Comparison of ENCODE assay signal across 17 cellular contexts in genomic region chr19:39419003-39419402, GRCh38. TPM values are rescaled to one million over a fixed set of nuclear protein-coding genes. Genes with fewer than 3 reads are reported as not detected.
DNase-seq lines count a peak whose midpoint lies in the region; ATAC-seq and TF ChIP-seq lines count a peak whose summit lies in the region.
"Had no signal": no experiment of that assay in that cellular context is flagged by ENCODE, and none has a peak within 500 bp of the region (broad histone marks: within the 10 kb centered on the region; RNA-seq: fewer than 3 reads in every experiment).

No MANE protein-coding gene starts in this region.

- H3K4me1 Mint-ChIP-seq in activated B cell treated with CpG ODN at 0.5 μM for 24 hours = peaks cover 24% of the 10 kb centered on the region

- H3K79me1 ChIP-seq in mesenchymal stem cell (replicated peaks; ENCODE audit: low read length, poor library complexity, severe bottlenecking) = peaks cover 32% of the 10 kb centered on the region

- no peaks in the 10 kb centered on the region for H3K9me3 Mint-ChIP-seq in activated B cell treated with CpG ODN at 0.5 μM for 24 hours
- H3K9me3 Mint-ChIP-seq: CD4-positive, alpha-beta memory T cell; H9 had no signal

- H3K36me3 ChIP-seq in mesenchymal stem cell (ENCODE audit: control insufficient read depth in 1 of 2, insufficient read depth in 2 of 2, low read depth in 1 of 2, low read length in 2 of 2) = peaks cover 31 to 87% of the 10 kb centered on the region in 2 experiments

- no peak overlapping the region for H2BK120ac ChIP-seq in mesenchymal stem cell (ENCODE audit: low read depth, low read length)

- H3K23ac ChIP-seq in mesenchymal stem cell (ENCODE audit: low read length in 2 of 2) = no peak overlapping the region

- no peak overlapping the region for H3K18ac ChIP-seq in mesenchymal stem cell (ENCODE audit: low read depth in 1 of 2, low read length in 2 of 2)

- no peak overlapping the region for H3K9ac ChIP-seq in mesenchymal stem cell (ENCODE audit: low read length)
- H3K9ac ChIP-seq: GM23248, KMS-11 had no signal

- no peak for ATAC-seq in activated B cell treated with CpG ODN at 0.5 μM for 24 hours (ENCODE audit: low read depth)
- ATAC-seq in HG02973 (IDR thresholded peaks at IDR 0.05; ENCODE audit: unreplicated experiment) = no peak
- ATAC-seq: SK-N-SH treated with all-trans-retinoic acid at 6 μM for 48 hours had no signal

- H2BK15ac ChIP-seq in mesenchymal stem cell (ENCODE audit: low read depth, poor library complexity, severe bottlenecking) = no peak overlapping the region

- POLR2A ChIA-PET in activated B cell treated with CpG ODN at 0.5 μM for 24 hours (lab: Charles Lee) = interaction anchor here (15.0 kb wide), 1 partner anchor 12 kb away, joined by 285 read pairs; the partner anchor contains the start of gene RPS16

- intact Hi-C loops in activated B cell treated with CpG ODN at 0.5 μM for 24 hours (cut with micrococcal nuclease) = no loop called here

- DNase-seq in ELR (ENCODE audit: low read depth) (peak; percentile 45), activated B cell treated with CpG ODN at 0.5 μM for 24 hours (no peak), mesenchymal stem cell (peak; percentile 21), NCI-H1048 (lab: John Stamatoyannopoulos, UW) (no peak)
- DNase-seq: Caco-2; CD4-positive, alpha-beta memory T cell; DND-41; GM23248; H9; NCI-H1105; NCI-H146; NCI-H2029; NCI-H2227 treated with DMSO at 0.1 percent for 48 hours; NCI-H510A had no signal

- H3K27ac Mint-ChIP-seq in activated B cell treated with CpG ODN at 0.5 μM for 24 hours = peak overlapping the region; percentile 24
- H3K27ac Mint-ChIP-seq: H9 had no signal

- no peak overlapping the region for H4K91ac ChIP-seq in mesenchymal stem cell (ENCODE audit: low read length)

- CTCF ChIA-PET in activated B cell treated with CpG ODN at 0.5 μM for 24 hours (lab: Charles Lee) = no interaction called here

- no peak overlapping the region for H2AFZ ChIP-seq in mesenchymal stem cell (ENCODE audit: low read depth, low read length)
- H2AFZ ChIP-seq: GM23248 had no signal

- H3K4me1 ChIP-seq in mesenchymal stem cell (ENCODE audit: control insufficient read depth, insufficient read depth, low read depth, low read length) = peaks cover 28% of the 10 kb centered on the region

- no peak overlapping the region for H4K8ac ChIP-seq in mesenchymal stem cell (ENCODE audit: low read length)

- H3K14ac ChIP-seq in mesenchymal stem cell (ENCODE audit: low read length in 2 of 2) = no peak overlapping the region

- H3K4ac ChIP-seq in mesenchymal stem cell (ENCODE audit: low read depth in 1 of 2, low read length in 2 of 2) = no peak overlapping the region

- no peak overlapping the region for H2BK5ac ChIP-seq in mesenchymal stem cell (ENCODE audit: low read depth, low read length, poor library complexity, severe bottlenecking)

- WGBS in mesenchymal stem cell = 80% methylated on average over 7 of the region's 9 CpGs

- no peak overlapping the region for H3K4me3 Mint-ChIP-seq in activated B cell treated with CpG ODN at 0.5 μM for 24 hours
- H3K4me3 Mint-ChIP-seq: CD4-positive, alpha-beta memory T cell had no signal

- no peaks in the 10 kb centered on the region for H3K27me3 ChIP-seq in mesenchymal stem cell (ENCODE audit: control insufficient read depth in 1 of 2, insufficient read depth in 1 of 2, low read length in 2 of 2)

- H3K4me3 ChIP-seq in mesenchymal stem cell (ENCODE audit: insufficient read depth in 1 of 2, low read depth in 1 of 2, low read length in 2 of 2) = no peak overlapping the region
- H3K4me3 ChIP-seq: GM23248 had no signal

- H2AK5ac ChIP-seq in mesenchymal stem cell (ENCODE audit: low read length, severe bottlenecking) = no peak overlapping the region

- H3K4me2 ChIP-seq in mesenchymal stem cell (ENCODE audit: low read length, poor library complexity, severe bottlenecking) = no peak overlapping the region
- H3K4me2 ChIP-seq: KMS-11 had no signal

- no peak overlapping the region for H2BK12ac ChIP-seq in mesenchymal stem cell (ENCODE audit: low read length in 2 of 2)

- H3K36me3 Mint-ChIP-seq in activated B cell treated with CpG ODN at 0.5 μM for 24 hours (ENCODE audit: low read depth) = peaks cover 66% of the 10 kb centered on the region

- H3K27ac ChIP-seq in mesenchymal stem cell (ENCODE audit: low read length, poor library complexity, severe bottlenecking) = no peak overlapping the region
- H3K27ac ChIP-seq: GM23248, KMS-11 had no signal

- no peak for TF ChIP-seq CTCF in activated B cell treated with CpG ODN at 0.5 μM for 24 hours (IDR thresholded peaks at IDR 0.05)

- H3K9me3 ChIP-seq in mesenchymal stem cell (ENCODE audit: control insufficient read depth, low read length) = no peaks in the 10 kb centered on the region
- H3K9me3 ChIP-seq: Caco-2 had no signal

- H3K27me3 Mint-ChIP-seq in activated B cell treated with CpG ODN at 0.5 μM for 24 hours = no peaks in the 10 kb centered on the region
- H3K27me3 Mint-ChIP-seq: CD4-positive, alpha-beta memory T cell had no signal

RNA-seq across cellular contexts. Expression of gene PLEKHG2, which starts 6.5 kb away (rescaled TPM):
- 111 and 125 TPM in 2 replicates for total RNA-seq in activated B cell treated with CpG ODN at 0.5 μM for 24 hours
- 61.4 TPM for polyA plus RNA-seq in mesenchymal stem cell (2013, experiment 1 of 2)
- polyA plus RNA-seq in mesenchymal stem cell (2013, experiment 2 of 2) = 51.6 TPM

RNA-seq across cellular contexts. Expression of gene ZFP36, which starts 12.4 kb away (rescaled TPM):
- total RNA-seq in activated B cell treated with CpG ODN at 0.5 μM for 24 hours = 167 and 206 TPM in 2 replicates
- 316 TPM for polyA plus RNA-seq in mesenchymal stem cell (2013, experiment 1 of 2)
- 290 TPM for polyA plus RNA-seq in mesenchymal stem cell (2013, experiment 2 of 2)

RNA-seq across cellular contexts. Expression of gene RPS16, which starts 16.7 kb away (rescaled TPM):
- total RNA-seq in activated B cell treated with CpG ODN at 0.5 μM for 24 hours = 4,002 and 4,656 TPM in 2 replicates
- polyA plus RNA-seq in mesenchymal stem cell (2013, experiment 1 of 2) = 3,108 TPM
- 3,178 TPM for polyA plus RNA-seq in mesenchymal stem cell (2013, experiment 2 of 2)

RNA-seq across cellular contexts. Expression of gene SUPT5H, which starts 26.4 kb away (rescaled TPM):
- 184 and 200 TPM in 2 replicates for total RNA-seq in activated B cell treated with CpG ODN at 0.5 μM for 24 hours
- 87.1 TPM for polyA plus RNA-seq in mesenchymal stem cell (2013, experiment 1 of 2)
- polyA plus RNA-seq in mesenchymal stem cell (2013, experiment 2 of 2) = 84.1 TPM

RNA-seq across cellular contexts. Expression of gene MED29, which starts 27.8 kb away (rescaled TPM):
- 38.0 and 39.0 TPM in 2 replicates for total RNA-seq in activated B cell treated with CpG ODN at 0.5 μM for 24 hours
- 31.3 TPM for polyA plus RNA-seq in mesenchymal stem cell (2013, experiment 1 of 2)
- 31.7 TPM for polyA plus RNA-seq in mesenchymal stem cell (2013, experiment 2 of 2)

Comparison
In these comparisons a context has a peak if more than half of its experiments do, and no peak if none do; other contexts are left out.
1. DNase-seq: peak in ELR (single experiment) and mesenchymal stem cell (single experiment); none in activated B cell treated with CpG ODN at 0.5 μM for 24 hours (single experiment) and NCI-H1048 (single experiment).